9 cellular contexts compared by ENCODE assay signal in genomic region chr12:103800252-103800771, GRCh38. TPM values are rescaled to one million over a fixed set of nuclear protein-coding genes. Genes with fewer than 3 reads are reported as not detected.
DNase-seq lines count a peak whose midpoint lies in the region; ATAC-seq and FAIRE-seq lines count a peak whose summit lies in the region.
"Had no signal": no experiment of that assay in that cellular context is flagged by ENCODE, and none has a peak within 500 bp of the region (broad histone marks: within the 10 kb centered on the region; RNA-seq: fewer than 3 reads in every experiment).

No MANE protein-coding gene starts in this region.

- no peak overlapping the region for H3K27ac Mint-ChIP-seq in activated CD4-positive, alpha-beta memory T cell treated with anti-CD3 and anti-CD28 coated beads for 36 hours

- ATAC-seq in GM18858 (IDR thresholded peaks at IDR 0.05; ENCODE audit: unreplicated experiment), result no peak

- CTCF ChIA-PET in activated CD4-positive, alpha-beta memory T cell treated with anti-CD3 and anti-CD28 coated beads for 36 hours (lab: Charles Lee), result no interaction called here

- DNase-seq in G401 (ENCODE audit: low spot score), result peak; percentile 6
- peak; percentile 27 for DNase-seq in RCC 7860 (ENCODE audit: low spot score)
- DNase-seq in foreskin melanocyte, result peak; percentile 59
- DNase-seq in putamen (ENCODE audit: low spot score), result peak; percentile 59
- no peak for DNase-seq in activated CD4-positive, alpha-beta T cell treated with anti-CD3 and anti-CD28 coated beads, Interleukin-2, amount 50 U/mL, for 4 hours
- DNase-seq in activated CD4-positive, alpha-beta memory T cell treated with anti-CD3 and anti-CD28 coated beads for 36 hours, result no peak
- no peak for DNase-seq in central memory CD4-positive, alpha-beta T cell
- DNase-seq: activated T-cell treated with anti-CD3 and anti-CD28 coated beads, Interleukin-2, amount 50 U/mL, for 1 hour had no signal

- in situ Hi-C loops in G401 (cut with HindIII; ENCODE audit: low sequenced_read_pairs), result no loop called here

- FAIRE-seq in RCC 7860 (lab: Jason Lieb, UNC), result no peak

- no peaks in the 10 kb centered on the region for H3K27me3 Mint-ChIP-seq in activated CD4-positive, alpha-beta memory T cell treated with anti-CD3 and anti-CD28 coated beads for 36 hours

- intact Hi-C loops in activated CD4-positive, alpha-beta memory T cell treated with anti-CD3 and anti-CD28 coated beads for 36 hours (cut with micrococcal nuclease), result no loop called here

- H3K4me1 Mint-ChIP-seq in activated CD4-positive, alpha-beta memory T cell treated with anti-CD3 and anti-CD28 coated beads for 36 hours (ENCODE audit: low read depth), result no peaks in the 10 kb centered on the region

- POLR2A ChIA-PET in activated CD4-positive, alpha-beta memory T cell treated with anti-CD3 and anti-CD28 coated beads for 36 hours (lab: Charles Lee), result no interaction called here

- H3K4me3 Mint-ChIP-seq in activated CD4-positive, alpha-beta memory T cell treated with anti-CD3 and anti-CD28 coated beads for 36 hours, result no peak overlapping the region

- H3K36me3 Mint-ChIP-seq in activated CD4-positive, alpha-beta memory T cell treated with anti-CD3 and anti-CD28 coated beads for 36 hours, result peaks cover 19% of the 10 kb centered on the region

- no peaks in the 10 kb centered on the region for H3K9me3 Mint-ChIP-seq in activated CD4-positive, alpha-beta memory T cell treated with anti-CD3 and anti-CD28 coated beads for 36 hours

RNA-seq across cellular contexts. Expression of gene NT5DC3, which starts 40.7 kb away (rescaled TPM):
- total RNA-seq in G401 (2014; rRNA removed; shearing (Covaris generic)), result 4.9 and 7.6 TPM in 2 replicates
- 1 to 10 TPM; 6.8 to 7.5 TPM for total RNA-seq in activated CD4-positive, alpha-beta memory T cell treated with anti-CD3 and anti-CD28 coated beads for 36 hours

Comparison
In these comparisons a context has a peak if more than half of its experiments do, and no peak if none do; other contexts are left out.
1. DNase-seq: peak in G401 (single experiment), RCC 7860 (single experiment), foreskin melanocyte (single experiment) and putamen (single experiment); none in activated CD4-positive, alpha-beta T cell treated with anti-CD3 and anti-CD28 coated beads, Interleukin-2, amount 50 U/mL, for 4 hours (0 of 2), activated CD4-positive, alpha-beta memory T cell treated with anti-CD3 and anti-CD28 coated beads for 36 hours (single experiment) and central memory CD4-positive, alpha-beta T cell (single experiment).